In genomic region chr1:27660300-27660837, GRCh38 we compare ENCODE assay signal across 8 cellular contexts. TPM values are rescaled to one million over a fixed set of nuclear protein-coding genes. Genes with fewer than 3 reads are reported as not detected.
DNase-seq lines count a peak whose midpoint lies in the region; ATAC-seq and TF ChIP-seq lines count a peak whose summit lies in the region.

No MANE protein-coding gene starts in this region.

- H3K27ac ChIP-seq in RWPE1, result peak overlapping the region; percentile 90
- H3K27ac ChIP-seq in rectal smooth muscle tissue (ENCODE audit: low read depth, low read length), result peak overlapping the region; percentile 68

- peaks cover 4% of the 10 kb centered on the region for H3K4me1 ChIP-seq in rectal smooth muscle tissue (ENCODE audit: control insufficient read depth, insufficient read depth, low read length)

- no peaks in the 10 kb centered on the region for H3K27me3 ChIP-seq in rectal smooth muscle tissue (ENCODE audit: control insufficient read depth, insufficient read depth, low read length)

- H3K4me3 ChIP-seq in GM12865 (ENCODE audit: low read depth, low read length) (peak overlapping the region; percentile 59), rectal smooth muscle tissue (ENCODE audit: low read length) (peak overlapping the region; percentile 54)

- CTCF ChIA-PET in RWPE1 (lab: Yijun Ruan, JAX), result interaction anchor here (3.8 kb wide), 1 partner anchor 52 kb away, joined by 51 read pairs; no protein-coding TSS in a partner anchor

- TF ChIP-seq CTCF in GM12865 (IDR thresholded peaks at IDR 0.05; ENCODE audit: insufficient read depth, low read depth, low read length, missing control alignments), result no peak
- TF ChIP-seq CTCF in RWPE1 (conservative IDR thresholded peaks at IDR 0.05; ENCODE audit: low read depth), result no peak

- in situ Hi-C loops in ACHN (cut with HindIII; ENCODE audit: low pct_ligation_motif_present, low pct_unique_long_range_greater_than_20kb, low sequenced_read_pairs), result no loop called here

- H3K9ac ChIP-seq in rectal smooth muscle tissue (ENCODE audit: low read length), result no peak overlapping the region

- H3K36me3 ChIP-seq in rectal smooth muscle tissue (ENCODE audit: control insufficient read depth, insufficient read depth, low read length), result no peaks in the 10 kb centered on the region

- POLR2A ChIA-PET in RWPE1 (lab: Yijun Ruan, JAX; ENCODE audit: low non-redundant PET), result no interaction called here

- ATAC-seq in esophagus mucosa, result peak; percentile 13
- no peak for ATAC-seq in HG03097 (IDR thresholded peaks at IDR 0.05; ENCODE audit: low FRiP score, unreplicated experiment)

- DNase-seq in GM12865 (ENCODE audit: low read depth) (peak; percentile 50), RWPE1 (ENCODE audit: low spot score) (no peak), ACHN (no peak), NCI-H2227 (lab: John Stamatoyannopoulos, UW; ENCODE audit: unreplicated experiment) (no peak)
- no peak for DNase-seq in stimulated activated CD8-positive, alpha-beta memory T cell treated with anti-CD3 and anti-CD28 coated beads, Interleukin-4, amount 100 ng/mL, for 48 hours

RNA-seq across cellular contexts. Expression of gene IFI6, which starts 11.6 kb away (rescaled TPM):
- total RNA-seq in esophagus mucosa, result 20.5 TPM

RNA-seq across cellular contexts. Expression of gene FGR, which starts 25.4 kb away (rescaled TPM):
- 1.3 TPM for total RNA-seq in esophagus mucosa

RNA-seq across cellular contexts. Expression of gene AHDC1, which starts 56.4 kb away (rescaled TPM):
- total RNA-seq in esophagus mucosa, result 51.7 TPM
